Comparison of ENCODE assay signal across 29 cellular contexts in the genomic region with DNA sequence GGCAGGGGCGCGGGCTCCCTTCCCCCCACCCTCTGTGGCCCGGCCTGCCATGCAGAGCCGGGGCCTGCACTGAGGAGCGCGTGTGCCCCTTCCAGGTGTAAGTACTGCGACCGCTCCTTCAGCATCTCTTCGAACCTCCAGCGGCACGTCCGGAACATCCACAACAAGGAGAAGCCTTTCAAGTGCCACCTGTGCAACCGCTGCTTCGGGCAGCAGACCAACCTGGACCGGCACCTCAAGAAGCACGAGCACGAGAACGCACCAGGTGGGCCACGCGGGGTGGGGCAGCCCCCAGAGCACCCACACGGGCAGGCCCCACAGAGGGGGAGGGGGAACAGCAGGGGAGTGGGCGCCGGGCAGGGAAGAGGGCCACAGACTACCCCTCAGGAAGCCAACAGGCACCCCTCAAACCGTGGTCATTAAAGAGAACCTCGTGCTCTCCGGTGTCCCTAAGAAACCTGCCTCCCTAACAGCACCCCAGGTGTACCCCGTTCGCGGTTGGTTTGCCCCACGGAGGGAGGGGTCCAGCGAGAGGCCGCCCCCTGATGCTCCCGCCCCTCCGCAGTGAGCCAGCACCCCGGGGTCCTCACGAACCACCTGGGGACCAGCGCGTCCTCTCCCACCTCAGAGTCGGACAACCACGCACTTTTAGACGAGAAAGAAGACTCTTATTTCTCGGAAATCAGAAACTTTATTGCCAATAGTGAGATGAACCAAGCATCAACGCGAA. TPM values are rescaled to one million over a fixed set of nuclear protein-coding genes. Genes with fewer than 3 reads are reported as not detected.
"Had no signal": no experiment of that assay in that cellular context is flagged by ENCODE, and none has a peak within 500 bp of the region (broad histone marks: within the 10 kb centered on the region; RNA-seq: fewer than 3 reads in every experiment).

No MANE protein-coding gene starts in this region.

- H3K4me3 ChIP-seq: Peyer's patch had no signal

- ATAC-seq: activated T-helper 17 cell treated with anti-CD3 and anti-CD28 coated beads, Interleukin-2, amount 50 U/mL, for 72 hours had no signal

- H3K27me3 ChIP-seq: brain microvascular endothelial cell, Peyer's patch had no signal

- H3K9me3 ChIP-seq: Peyer's patch had no signal

- H3K27ac ChIP-seq: brain microvascular endothelial cell, KMS-11, Peyer's patch had no signal

- H3K4me2 ChIP-seq: KMS-11 had no signal

- DNase-seq: activated CD4-positive, alpha-beta T cell treated with anti-CD3 and anti-CD28 coated beads, Interleukin-2, amount 10 ng/mL, durations not matched to agents 24 days and 14 days; activated CD4-positive, alpha-beta T cell treated with anti-CD3 and anti-CD28 coated beads, Interleukin-2, amount 50 U/mL, for 4 hours; activated CD8-positive, alpha-beta T cell treated with anti-CD3 and anti-CD28 coated beads for 36 hours; activated effector memory CD4-positive, alpha-beta T cell treated with anti-CD3 and anti-CD28 coated beads, Interleukin-2, amount 50 U/mL, for 16 hours; activated naive CD4-positive, alpha-beta T cell treated with anti-CD3 and anti-CD28 coated beads, Interleukin-2, amount 50 U/mL, for 16 hours; activated naive CD8-positive, alpha-beta T cell treated with anti-CD3 and anti-CD28 coated beads for 36 hours; activated T-cell treated with anti-CD3 and anti-CD28 coated beads, Interleukin-2, amount 50 U/mL, for 1 hour; activated T-cell treated with anti-CD3 and anti-CD28 coated beads, Interleukin-2, amount 50 U/mL, for 72 hours; amniotic stem cell; brain microvascular endothelial cell; central memory CD4-positive, alpha-beta T cell; MM.1S; MV-4-11; NCI-H1092; NCI-H1436 treated with DMSO at 0.1 percent for 48 hours; NCI-H187; NCI-H2171; NCI-H510A; NCI-H526; NK-92 treated with Interleukin-12 subunit alpha and Interleukin-12 subunit beta, amount 100 ng/mL, for 24 hours; PC-3; Peyer's patch; RPMI8226; T1000 had no signal

- H3K36me3 ChIP-seq: brain microvascular endothelial cell, Peyer's patch had no signal

- H3K9ac ChIP-seq: KMS-11 had no signal

RNA-seq across cellular contexts. Expression of gene ARHGEF16, which starts 28.8 kb away (rescaled TPM):
- total RNA-seq: activated CD4-positive, alpha-beta T cell treated with anti-CD3 and anti-CD28 coated beads, Interleukin-2, amount 10 ng/mL, durations not matched to agents 24 days and 14 days; activated CD8-positive, alpha-beta T cell treated with anti-CD3 and anti-CD28 coated beads for 36 hours; LHCN-M2; T-helper 1 cell treated with Interleukin-12 subunit alpha and Interleukin-12 subunit beta and Interleukin-4 antibody, amounts not matched to agents 30 ng/mL and 1 ng/mL, for 36 hours; T-helper 2 cell treated with Interferon-gamma antibody and Interleukin-4, amounts not matched to agents 100 ng/mL and 5 ng/mL, for 36 hours had no signal
